26 cellular contexts compared by ENCODE assay signal in genomic region chr1:198153804-198154203, GRCh38. TPM values are rescaled to one million over a fixed set of nuclear protein-coding genes. Genes with fewer than 3 reads are reported as not detected.
DNase-seq lines count a peak whose midpoint lies in the region; ATAC-seq and TF ChIP-seq lines count a peak whose summit lies in the region.
"Had no signal": no experiment of that assay in that cellular context is flagged by ENCODE, and none has a peak within 500 bp of the region (broad histone marks: within the 10 kb centered on the region; RNA-seq: fewer than 3 reads in every experiment).

No MANE protein-coding gene starts in this region.

- H3K4me3 ChIP-seq in coronary artery: no peak overlapping the region
- H3K4me3 ChIP-seq: sigmoid colon, testis had no signal

- intact Hi-C loops in posterior vena cava (cut with DNase I): no loop called here

- no peaks in the 10 kb centered on the region for H3K9me3 Mint-ChIP-seq in activated naive CD8-positive, alpha-beta T cell treated with anti-CD3 and anti-CD28 coated beads for 36 hours
- H3K9me3 Mint-ChIP-seq: activated CD4-positive, alpha-beta memory T cell treated with anti-CD3 and anti-CD28 coated beads for 36 hours; activated T-helper 17 cell treated with anti-CD3 and anti-CD28 coated beads, Interleukin-2, amount 50 U/mL, for 72 hours; neural crest cell; stimulated activated naive B cell treated with anti-CD40 and anti-IgM and Interleukin-4, amounts not matched to agents 10 μg/mL and 1 μg/mL and 100 μg/mL, for 72 hours had no signal

- TF ChIP-seq CTCF in coronary artery (IDR thresholded peaks at IDR 0.05): no peak

- H3K4me1 Mint-ChIP-seq in activated naive CD8-positive, alpha-beta T cell treated with anti-CD3 and anti-CD28 coated beads for 36 hours: peaks cover 8% of the 10 kb centered on the region

- DNase-seq in NCI-H748 (lab: John Stamatoyannopoulos, UW; ENCODE audit: unreplicated experiment) (peak; percentile 12), NCI-H748 treated with DMSO at 0.1 percent for 48 hours (lab: John Stamatoyannopoulos, UW) (no peak), NCI-H69 (lab: John Stamatoyannopoulos, UW) (peak; percentile 81), coronary artery (ENCODE audit: low spot score) (no peak), posterior vena cava (ENCODE audit: low spot score) (peak; percentile 79)
- no peak for DNase-seq in activated naive CD8-positive, alpha-beta T cell treated with anti-CD3 and anti-CD28 coated beads for 36 hours
- DNase-seq: activated CD4-positive, alpha-beta memory T cell treated with anti-CD3 and anti-CD28 coated beads for 36 hours; activated CD8-positive, alpha-beta memory T cell treated with anti-CD3 and anti-CD28 coated beads, Interleukin-2, amount 50 U/mL, for 4 hours; activated naive CD4-positive, alpha-beta T cell treated with anti-CD3 and anti-CD28 coated beads, Interleukin-2, amount 50 U/mL, for 16 hours; CD4-positive, CD25-positive, alpha-beta regulatory T cell; cerebellar nuclear complex; effector CD4-positive, alpha-beta T cell; head of caudate nucleus; kidney glomerular epithelial cell; NCI-H1436 treated with DMSO at 0.1 percent for 48 hours; NK-92 treated with Interleukin-12 subunit alpha and Interleukin-12 subunit beta, amount 100 ng/mL, for 24 hours; SIG-M5; sigmoid colon; stimulated activated CD4-positive, alpha-beta T cell treated with anti-CD3 and anti-CD28 coated beads, Interleukin-4, amount 100 ng/mL, for 4 hours; stimulated activated naive B cell treated with anti-CD40 and anti-IgM and Interleukin-4, amounts not matched to agents 10 μg/mL and 1 μg/mL and 100 μg/mL, for 72 hours; testis had no signal

- H3K27ac ChIP-seq in coronary artery: peak overlapping the region; percentile 17 to 73
- H3K27ac ChIP-seq: HL-60, sigmoid colon, testis had no signal

- ATAC-seq in HG03457 (IDR thresholded peaks at IDR 0.05; ENCODE audit: unreplicated experiment) (no peak), HG03439 (IDR thresholded peaks at IDR 0.05; ENCODE audit: unreplicated experiment) (no peak)
- ATAC-seq: activated T-helper 17 cell treated with anti-CD3 and anti-CD28 coated beads, Interleukin-2, amount 50 U/mL, for 72 hours; stimulated activated naive B cell treated with anti-CD40 and anti-IgM and Interleukin-4, amounts not matched to agents 10 μg/mL and 1 μg/mL and 100 μg/mL, for 72 hours had no signal

- peaks cover 3% of the 10 kb centered on the region for H3K36me3 Mint-ChIP-seq in activated naive CD8-positive, alpha-beta T cell treated with anti-CD3 and anti-CD28 coated beads for 36 hours

- H3K4me3 Mint-ChIP-seq in activated naive CD8-positive, alpha-beta T cell treated with anti-CD3 and anti-CD28 coated beads for 36 hours: no peak overlapping the region
- H3K4me3 Mint-ChIP-seq: activated CD4-positive, alpha-beta memory T cell treated with anti-CD3 and anti-CD28 coated beads for 36 hours; activated T-helper 17 cell treated with anti-CD3 and anti-CD28 coated beads, Interleukin-2, amount 50 U/mL, for 72 hours; stimulated activated naive B cell treated with anti-CD40 and anti-IgM and Interleukin-4, amounts not matched to agents 10 μg/mL and 1 μg/mL and 100 μg/mL, for 72 hours had no signal

- no peak overlapping the region for H3K27ac Mint-ChIP-seq in activated naive CD8-positive, alpha-beta T cell treated with anti-CD3 and anti-CD28 coated beads for 36 hours
- H3K27ac Mint-ChIP-seq: activated CD4-positive, alpha-beta memory T cell treated with anti-CD3 and anti-CD28 coated beads for 36 hours; activated T-helper 17 cell treated with anti-CD3 and anti-CD28 coated beads, Interleukin-2, amount 50 U/mL, for 72 hours; CD4-positive, CD25-positive, alpha-beta regulatory T cell; stimulated activated naive B cell treated with anti-CD40 and anti-IgM and Interleukin-4, amounts not matched to agents 10 μg/mL and 1 μg/mL and 100 μg/mL, for 72 hours had no signal

- no peaks in the 10 kb centered on the region for H3K27me3 Mint-ChIP-seq in activated naive CD8-positive, alpha-beta T cell treated with anti-CD3 and anti-CD28 coated beads for 36 hours
- H3K27me3 Mint-ChIP-seq: activated CD4-positive, alpha-beta memory T cell treated with anti-CD3 and anti-CD28 coated beads for 36 hours; activated T-helper 17 cell treated with anti-CD3 and anti-CD28 coated beads, Interleukin-2, amount 50 U/mL, for 72 hours; CD4-positive, CD25-positive, alpha-beta regulatory T cell had no signal

RNA-seq across cellular contexts. Expression of gene NEK7, which starts 3.0 kb away (rescaled TPM):
- total RNA-seq in posterior vena cava: 100 to 1,000 TPM; 117 to 165 TPM
- total RNA-seq in activated naive CD8-positive, alpha-beta T cell treated with anti-CD3 and anti-CD28 coated beads for 36 hours: 10 to 100 TPM; 56.1 to 57.4 TPM

Comparison
In these comparisons a context has a peak if more than half of its experiments do, and no peak if none do; other contexts are left out.
1. DNase-seq: peak in NCI-H748 (single experiment), NCI-H69 (single experiment) and posterior vena cava (single experiment); none in NCI-H748 treated with DMSO at 0.1 percent for 48 hours (single experiment), coronary artery (single experiment) and activated naive CD8-positive, alpha-beta T cell treated with anti-CD3 and anti-CD28 coated beads for 36 hours (single experiment).